In the genomic region with DNA sequence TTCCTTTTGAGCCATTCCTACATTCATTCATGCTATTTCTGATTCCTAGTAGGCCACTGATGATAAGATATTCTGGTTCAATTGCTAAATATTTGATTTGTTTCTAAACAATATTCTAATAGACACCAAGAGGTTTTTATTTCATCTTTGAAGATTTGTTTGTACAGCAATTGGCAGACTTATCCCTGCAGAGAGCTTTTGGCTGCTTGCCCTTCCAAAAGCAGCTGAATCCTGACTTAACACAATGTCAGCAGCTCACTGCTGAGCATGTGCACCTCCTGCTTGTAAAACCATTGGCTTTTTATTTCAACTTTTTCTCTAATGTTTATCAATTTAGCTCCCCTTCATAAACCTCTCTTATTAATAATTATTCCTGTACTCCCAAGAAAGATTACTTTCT, we compare ENCODE assay signal across 15 cellular contexts. TPM values are rescaled to one million over a fixed set of nuclear protein-coding genes. Genes with fewer than 3 reads are reported as not detected.
DNase-seq lines count a peak whose midpoint lies in the region; ATAC-seq and TF ChIP-seq lines count a peak whose summit lies in the region.
"Had no signal": no experiment of that assay in that cellular context is flagged by ENCODE, and none has a peak within 500 bp of the region (broad histone marks: within the 10 kb centered on the region; RNA-seq: fewer than 3 reads in every experiment).

No MANE protein-coding gene starts in this region.

- DNase-seq in DMS53 (lab: John Stamatoyannopoulos, UW): peak; percentile 67
- peak; percentile 52 for DNase-seq in NCI-H2081 treated with DMSO at 0.1 percent for 48 hours (lab: John Stamatoyannopoulos, UW)
- peak; percentile 60 for DNase-seq in astrocyte of the spinal cord (ENCODE audit: low read depth, low spot score)
- no peak for DNase-seq in left lung
- no peak for DNase-seq in T-helper 9 cell
- no peak for DNase-seq in GM13976 (ENCODE audit: low spot score)
- DNase-seq in natural killer cell treated with Interleukin-12 subunit alpha and Interleukin-12 subunit beta and Interleukin-15 and Interleukin-18, amount 100 ng/mL, for 72 hours (ENCODE audit: low spot score): no peak
- no peak for DNase-seq in activated CD4-positive, alpha-beta T cell treated with anti-CD3 and anti-CD28 coated beads for 1 hour
- DNase-seq: activated CD4-positive, CD25-positive, alpha-beta regulatory T cell treated with anti-CD3 and anti-CD28 coated beads, Interleukin-2, amount 50 U/mL, for 72 hours; glutamatergic neuron; sigmoid colon; uterus had no signal

- intact Hi-C loops in left lung (cut with DNase I): no loop called here

- no peak overlapping the region for H3K27ac ChIP-seq in left lung
- H3K27ac ChIP-seq: C4-2B, sigmoid colon, uterus had no signal

- no peaks in the 10 kb centered on the region for H3K27me3 Mint-ChIP-seq in natural killer cell treated with Interleukin-12 subunit alpha and Interleukin-12 subunit beta and Interleukin-15 and Interleukin-18, amount 100 ng/mL, for 72 hours

- TF ChIP-seq CTCF in astrocyte of the spinal cord (IDR thresholded peaks at IDR 0.05; ENCODE audit: low read depth, low read length): no peak
- no peak for TF ChIP-seq CTCF in left lung (IDR thresholded peaks at IDR 0.05)
- no peak for TF ChIP-seq CTCF in GM13976 (IDR thresholded peaks at IDR 0.05; ENCODE audit: borderline replicate concordance, control extremely low read depth, extremely low read depth, insufficient read depth, missing control alignments)

- no peaks in the 10 kb centered on the region for H3K27me3 ChIP-seq in left lung
- H3K27me3 ChIP-seq: sigmoid colon, uterus had no signal

- no peak overlapping the region for H3K4me3 Mint-ChIP-seq in natural killer cell treated with Interleukin-12 subunit alpha and Interleukin-12 subunit beta and Interleukin-15 and Interleukin-18, amount 100 ng/mL, for 72 hours

- peak; percentile 25 for ATAC-seq in left lung
- no peak for ATAC-seq in natural killer cell treated with Interleukin-12 subunit alpha and Interleukin-12 subunit beta and Interleukin-15 and Interleukin-18, amount 100 ng/mL, for 72 hours

- H3K4me1 Mint-ChIP-seq in natural killer cell treated with Interleukin-12 subunit alpha and Interleukin-12 subunit beta and Interleukin-15 and Interleukin-18, amount 100 ng/mL, for 72 hours (ENCODE audit: low read depth in 2 of 2): no peaks in the 10 kb centered on the region

- H3K36me3 ChIP-seq in left lung: no peaks in the 10 kb centered on the region
- H3K36me3 ChIP-seq: sigmoid colon, uterus had no signal

- no peaks in the 10 kb centered on the region for H3K36me3 Mint-ChIP-seq in natural killer cell treated with Interleukin-12 subunit alpha and Interleukin-12 subunit beta and Interleukin-15 and Interleukin-18, amount 100 ng/mL, for 72 hours

- H3K27ac Mint-ChIP-seq in natural killer cell treated with Interleukin-12 subunit alpha and Interleukin-12 subunit beta and Interleukin-15 and Interleukin-18, amount 100 ng/mL, for 72 hours: no peak overlapping the region

- in situ Hi-C loops in astrocyte of the spinal cord (cut with HindIII; ENCODE audit: low sequenced_read_pairs): no loop called here
- in situ Hi-C loops in GM13976 (cut with MboI; ENCODE audit: low sequenced_read_pairs, unreplicated experiment): no loop called here

- H3K9me3 ChIP-seq in left lung: no peaks in the 10 kb centered on the region
- H3K9me3 ChIP-seq: sigmoid colon, uterus had no signal

- H3K4me1 ChIP-seq in left lung: no peaks in the 10 kb centered on the region
- H3K4me1 ChIP-seq: uterus had no signal

- H3K4me3 ChIP-seq in astrocyte of the spinal cord (ENCODE audit: low read depth, low read length) (no peak overlapping the region), left lung (no peak overlapping the region)
- H3K4me3 ChIP-seq: sigmoid colon, SK-N-MC, uterus had no signal

- H3K9me3 Mint-ChIP-seq in natural killer cell treated with Interleukin-12 subunit alpha and Interleukin-12 subunit beta and Interleukin-15 and Interleukin-18, amount 100 ng/mL, for 72 hours: no peaks in the 10 kb centered on the region

RNA-seq across cellular contexts. Expression of gene MMRN1, which starts 45.3 kb away (rescaled TPM):
- 10 to 100 TPM; 24.1 to 62.1 TPM for total RNA-seq in left lung
- under 1 TPM; 0.17 to 0.31 TPM for total RNA-seq in natural killer cell treated with Interleukin-12 subunit alpha and Interleukin-12 subunit beta and Interleukin-15 and Interleukin-18, amount 100 ng/mL, for 72 hours
- total RNA-seq: HT1080 had no signal

Comparison
In these comparisons a context has a peak if more than half of its experiments do, and no peak if none do; other contexts are left out.
1. DNase-seq: peak in DMS53 (single experiment), NCI-H2081 treated with DMSO at 0.1 percent for 48 hours (single experiment) and astrocyte of the spinal cord (single experiment); none in left lung (0 of 2), T-helper 9 cell (single experiment), GM13976 (single experiment), natural killer cell treated with Interleukin-12 subunit alpha and Interleukin-12 subunit beta and Interleukin-15 and Interleukin-18, amount 100 ng/mL, for 72 hours (single experiment) and activated CD4-positive, alpha-beta T cell treated with anti-CD3 and anti-CD28 coated beads for 1 hour (single experiment).
2. RNA of gene MMRN1, which starts 45.3 kb away (total RNA-seq): 24.1 to 62.1 TPM in left lung; 0.17 to 0.31 TPM in natural killer cell treated with Interleukin-12 subunit alpha and Interleukin-12 subunit beta and Interleukin-15 and Interleukin-18, amount 100 ng/mL, for 72 hours; every median in the first group is over 10 times any median in the second.